ENCODE assay signal across 12 cellular contexts in genomic region chr18:64027931-64028695, GRCh38. TPM values are rescaled to one million over a fixed set of nuclear protein-coding genes. Genes with fewer than 3 reads are reported as not detected.
DNase-seq lines count a peak whose midpoint lies in the region; ATAC-seq and TF ChIP-seq lines count a peak whose summit lies in the region.
"Had no signal": no experiment of that assay in that cellular context is flagged by ENCODE, and none has a peak within 500 bp of the region (broad histone marks: within the 10 kb centered on the region; RNA-seq: fewer than 3 reads in every experiment).

No MANE protein-coding gene starts in this region.

- H3K27ac ChIP-seq in dorsolateral prefrontal cortex, result no peak overlapping the region
- no peak overlapping the region for H3K27ac ChIP-seq in testis
- H3K27ac ChIP-seq: skin epidermis, VCaP had no signal

- no peak for TF ChIP-seq POLR2A in testis (IDR thresholded peaks at IDR 0.05)

- DNase-seq in GM12865 (ENCODE audit: low read depth), result peak; percentile 32
- no peak for DNase-seq in dorsolateral prefrontal cortex
- no peak for DNase-seq in cortex of kidney (lab: John Stamatoyannopoulos, UW)
- DNase-seq in testis, result no peak
- DNase-seq in SW480 (ENCODE audit: low spot score), result no peak
- DNase-seq: kidney glomerular epithelial cell, NCI-H226 had no signal

- intact Hi-C loops in dorsolateral prefrontal cortex (cut with DNase I) (no loop called here), testis (cut with DNase I; ENCODE audit: low total_unique reads) (no loop called here)

- H3K27me3 ChIP-seq in dorsolateral prefrontal cortex, result peaks cover 0 to 16% (median 0%) of the 10 kb centered on the region in 45 donors
- no peaks in the 10 kb centered on the region for H3K27me3 ChIP-seq in testis

- ATAC-seq in GM19035 (IDR thresholded peaks at IDR 0.05; ENCODE audit: unreplicated experiment) (peak; percentile 82), HG02571 (IDR thresholded peaks at IDR 0.05; ENCODE audit: unreplicated experiment) (peak; percentile 76), HG03280 (IDR thresholded peaks at IDR 0.05; ENCODE audit: unreplicated experiment) (peak; percentile 65)

- H3K36me3 ChIP-seq in testis (ENCODE audit: low read depth, missing control alignments), result no peaks in the 10 kb centered on the region

- TF ChIP-seq CTCF in GM12865 (IDR thresholded peaks at IDR 0.05; ENCODE audit: insufficient read depth, low read depth, low read length, missing control alignments), result no peak
- TF ChIP-seq CTCF in dorsolateral prefrontal cortex (IDR thresholded peaks at IDR 0.05 in 54 of 56, conservative IDR thresholded peaks at IDR 0.05 in 2 of 56; ENCODE audit: low read depth in 1 of 56, partially characterized antibody in 56 of 56), result no peak
- no peak for TF ChIP-seq CTCF in testis (IDR thresholded peaks at IDR 0.05)

- 79% methylated on average over 4 of the region's 4 CpGs for WGBS in testis, 2 donors

- H3K4me3 ChIP-seq in GM12865 (ENCODE audit: low read depth, low read length) (no peak overlapping the region), dorsolateral prefrontal cortex (no peak overlapping the region), testis (no peak overlapping the region)
- H3K4me3 ChIP-seq: skin epidermis had no signal

- no peaks in the 10 kb centered on the region for H3K4me1 ChIP-seq in testis

- no peaks in the 10 kb centered on the region for H3K9me3 ChIP-seq in testis

RNA-seq across cellular contexts. Expression of gene SERPINB8, which starts 58.2 kb away (rescaled TPM):
- total RNA-seq in dorsolateral prefrontal cortex (10 to 100 TPM in 6 of 120 experiments, 1 to 10 TPM in 114; 1.8 to 12.8 (median 5.7) TPM), testis (1 to 10 TPM; 5.0 to 7.2 TPM)
- 4.9 TPM for polyA plus RNA-seq in testis (ENCODE audit: insufficient read depth, low read depth, low replicate concordance)
